17 cellular contexts compared by ENCODE assay signal in genomic region chr6:134821397-134821796, GRCh38.
A peak's percentile ranks its signal among the peaks of the same experiment; 100 is the strongest.
DNase-seq lines count a peak whose midpoint lies in the region; ATAC-seq and TF ChIP-seq lines count a peak whose summit lies in the region.
"Had no signal": no experiment of that assay in that cellular context is flagged by ENCODE, and none has a peak within 500 bp of the region (broad histone marks: within the 10 kb centered on the region; RNA-seq: fewer than 3 reads in every experiment).

No MANE protein-coding gene starts in this region.

- H3K4me2 ChIP-seq in neural progenitor cell (peak overlapping the region; percentile 37), osteoblast (ENCODE audit: insufficient read depth, low read length) (no peak overlapping the region)

- no peaks in the 10 kb centered on the region for H3K36me3 ChIP-seq in HEK293 (ENCODE audit: control insufficient read depth in 2 of 2, insufficient read depth in 1 of 2, low read length in 2 of 2)
- H3K36me3 ChIP-seq in neural progenitor cell: no peaks in the 10 kb centered on the region
- no peaks in the 10 kb centered on the region for H3K36me3 ChIP-seq in osteoblast (ENCODE audit: insufficient read depth, low read length)
- no peaks in the 10 kb centered on the region for H3K36me3 ChIP-seq in naive thymus-derived CD4-positive, alpha-beta T cell (ENCODE audit: control insufficient read depth in 2 of 3, insufficient read depth in 3 of 3, low read length in 3 of 3)

- no peak overlapping the region for H3K9ac ChIP-seq in neural progenitor cell

- intact Hi-C loops in naive thymus-derived CD4-positive, alpha-beta T cell (cut with micrococcal nuclease): no loop called here

- POLR2A ChIA-PET in HEK293 (lab: Yijun Ruan, JAX): interaction anchor here (1.0 kb wide), 1 partner anchor 648 kb away, joined by 4 read pairs; no protein-coding TSS in a partner anchor
- POLR2A ChIA-PET in naive thymus-derived CD4-positive, alpha-beta T cell (lab: Charles Lee): no interaction called here

- H4K20me1 ChIP-seq in neural progenitor cell (ENCODE audit: low read depth): no peaks in the 10 kb centered on the region
- no peaks in the 10 kb centered on the region for H4K20me1 ChIP-seq in osteoblast (ENCODE audit: insufficient read depth, low read length)

- H3K4me1 ChIP-seq in HEK293 (ENCODE audit: control insufficient read depth, insufficient read depth, low read length): no peaks in the 10 kb centered on the region; the same call in 1 of the 2 replicates
- no peaks in the 10 kb centered on the region for H3K4me1 ChIP-seq in foreskin keratinocyte
- peaks cover 14% of the 10 kb centered on the region for H3K4me1 ChIP-seq in neural progenitor cell
- H3K4me1 ChIP-seq in osteoblast (ENCODE audit: insufficient read depth, low read length): peaks cover 13% of the 10 kb centered on the region
- H3K4me1 ChIP-seq in naive thymus-derived CD4-positive, alpha-beta T cell (ENCODE audit: control insufficient read depth in 2 of 2, insufficient read depth in 2 of 2, low read length in 2 of 2): peaks cover 0 to 4% of the 10 kb centered on the region in 2 donors

- TF ChIP-seq CTCF in HEK293 (tag by site-specific recombination; IDR thresholded peaks at IDR 0.05) (no peak), foreskin keratinocyte (conservative IDR thresholded peaks at IDR 0.05) (no peak), neural progenitor cell (IDR thresholded peaks at IDR 0.05) (no peak), osteoblast (IDR thresholded peaks at IDR 0.05; ENCODE audit: extremely low read depth, low read depth, low read length) (no peak)

- H3K4me1 Mint-ChIP-seq in neural progenitor cell: peaks cover 17% of the 10 kb centered on the region
- peaks cover 0 to 3% (median 0%) of the 10 kb centered on the region in 7 donors for H3K4me1 Mint-ChIP-seq in naive thymus-derived CD4-positive, alpha-beta T cell

- H3K27me3 Mint-ChIP-seq in neural progenitor cell (ENCODE audit: insufficient read depth, low read depth): peaks cover 13% of the 10 kb centered on the region
- H3K27me3 Mint-ChIP-seq in naive thymus-derived CD4-positive, alpha-beta T cell: peaks cover 0 to 4% (median 0%) of the 10 kb centered on the region in 5 donors

- peaks cover 5% of the 10 kb centered on the region for H3K9me3 Mint-ChIP-seq in neural progenitor cell
- peaks cover 0 to 4% (median 0%) of the 10 kb centered on the region in 11 donors for H3K9me3 Mint-ChIP-seq in naive thymus-derived CD4-positive, alpha-beta T cell
- H3K9me3 Mint-ChIP-seq: CD4-positive, alpha-beta memory T cell had no signal

- H3K4me3 Mint-ChIP-seq in neural progenitor cell: no peak overlapping the region
- H3K4me3 Mint-ChIP-seq in naive thymus-derived CD4-positive, alpha-beta T cell: no peak overlapping the region
- H3K4me3 Mint-ChIP-seq: CD4-positive, alpha-beta memory T cell; H9 had no signal

- H3K27ac ChIP-seq in HEK293 (ENCODE audit: extremely low read depth, low read depth, low read length): no peak overlapping the region
- H3K27ac ChIP-seq in foreskin keratinocyte: peak overlapping the region; percentile 45
- H3K27ac ChIP-seq in neural progenitor cell: no peak overlapping the region
- no peak overlapping the region for H3K27ac ChIP-seq in osteoblast (ENCODE audit: low read depth, low read length)
- H3K27ac ChIP-seq in naive thymus-derived CD4-positive, alpha-beta T cell (ENCODE audit: low read depth, low read length): no peak overlapping the region

- H3K9me3 ChIP-seq in HEK293 (ENCODE audit: control insufficient read depth, insufficient read depth, low read depth, low read length): no peaks in the 10 kb centered on the region
- no peaks in the 10 kb centered on the region for H3K9me3 ChIP-seq in neural progenitor cell (ENCODE audit: low read depth)
- H3K9me3 ChIP-seq in osteoblast (ENCODE audit: low read depth, low read length): no peaks in the 10 kb centered on the region
- H3K9me3 ChIP-seq in naive thymus-derived CD4-positive, alpha-beta T cell (ENCODE audit: control insufficient read depth in 2 of 3, low read length in 3 of 3): no peaks in the 10 kb centered on the region

- H3K27ac Mint-ChIP-seq in neural progenitor cell: no peak overlapping the region
- no peak overlapping the region for H3K27ac Mint-ChIP-seq in naive thymus-derived CD4-positive, alpha-beta T cell
- H3K27ac Mint-ChIP-seq: CD4-positive, alpha-beta memory T cell had no signal

- H2AFZ ChIP-seq in neural progenitor cell (replicated peaks) (no peak overlapping the region), osteoblast (ENCODE audit: low read length) (no peak overlapping the region)

- CTCF ChIA-PET in HEK293 (lab: Yijun Ruan, JAX): interaction anchor here (1.3 to 7.1 kb wide), 5 partner anchors 10 to 648 kb away, joined by 4 to 55 read pairs (median 8); no protein-coding TSS in a partner anchor
- CTCF ChIA-PET in naive thymus-derived CD4-positive, alpha-beta T cell (lab: Charles Lee): interaction anchor here (3.3 kb wide), 1 partner anchor 665 kb away, joined by 23 read pairs; no protein-coding TSS in a partner anchor

- no peak for ATAC-seq in foreskin keratinocyte
- ATAC-seq in naive thymus-derived CD4-positive, alpha-beta T cell: no peak

- H3K27me3 ChIP-seq in foreskin keratinocyte (no peaks in the 10 kb centered on the region), neural progenitor cell (no peaks in the 10 kb centered on the region), osteoblast (ENCODE audit: insufficient read depth, low read length) (no peaks in the 10 kb centered on the region)
- H3K27me3 ChIP-seq in naive thymus-derived CD4-positive, alpha-beta T cell (ENCODE audit: control insufficient read depth in 2 of 2, insufficient read depth in 2 of 2, low read length in 2 of 2): no peaks in the 10 kb centered on the region

- H3K79me2 ChIP-seq in neural progenitor cell (ENCODE audit: low read depth): no peaks in the 10 kb centered on the region
- H3K79me2 ChIP-seq in osteoblast (ENCODE audit: insufficient read depth, low read length): no peaks in the 10 kb centered on the region

- H3F3A ChIP-seq in neural progenitor cell (ENCODE audit: low read depth): peaks cover 12% of the 10 kb centered on the region

- no peak overlapping the region for H3K4me3 ChIP-seq in HEK293 (ENCODE audit: low read depth, low read length)
- H3K4me3 ChIP-seq in neural progenitor cell: no peak overlapping the region
- H3K4me3 ChIP-seq in osteoblast (ENCODE audit: insufficient read depth, low read length): no peak overlapping the region
- no peak overlapping the region for H3K4me3 ChIP-seq in naive thymus-derived CD4-positive, alpha-beta T cell (ENCODE audit: low read length)

- DNase-seq in NCI-H2227 (lab: John Stamatoyannopoulos, UW; ENCODE audit: unreplicated experiment) (peak; percentile 86), foreskin keratinocyte (no peak), neural progenitor cell (ENCODE audit: low spot score) (peak; percentile 39), osteoblast (ENCODE audit: insufficient read length, low spot score, missing footprints) (no peak), SKM-1 (lab: John Stamatoyannopoulos, UW; ENCODE audit: unreplicated experiment) (no peak), NCI-H774 (lab: John Stamatoyannopoulos, UW) (no peak)
- DNase-seq in naive thymus-derived CD4-positive, alpha-beta T cell: no peak
- DNase-seq: CD4-positive, alpha-beta memory T cell; DMS79 treated with DMSO at 0.1 percent for 48 hours; H9; NCI-H2029 treated with DMSO at 0.1 percent for 48 hours; NCI-H524; OCI-M1; RPMI8226; SIG-M5; SW 1271 had no signal

- no peaks in the 10 kb centered on the region for H3K36me3 Mint-ChIP-seq in neural progenitor cell
- H3K36me3 Mint-ChIP-seq in naive thymus-derived CD4-positive, alpha-beta T cell: no peaks in the 10 kb centered on the region
- H3K36me3 Mint-ChIP-seq: CD4-positive, alpha-beta memory T cell had no signal

TF ChIP-seq in HEK293, 187 proteins besides CTCF, POLR2A, EP300 and RAD21 (continues in another document):
- TF ChIP-seq ZNF660 (tag by site-specific recombination; IDR thresholded peaks at IDR 0.05) (no peak), ZFP69B (tag by site-specific recombination; IDR thresholded peaks at IDR 0.05) (no peak), RBAK (tag by site-specific recombination; IDR thresholded peaks at IDR 0.05) (no peak), ZBTB17 (tag by site-specific recombination; IDR thresholded peaks at IDR 0.05) (no peak), ZNF138 (tag by site-specific recombination; IDR thresholded peaks at IDR 0.05; ENCODE audit: borderline replicate concordance) (no peak), TCF7L2 (IDR thresholded peaks at IDR 0.05; ENCODE audit: borderline replicate concordance, low read depth, low read length) (peak; percentile 97), PRDM4 (tag by site-specific recombination; IDR thresholded peaks at IDR 0.05) (no peak), ZNF664 (tag by site-specific recombination; IDR thresholded peaks at IDR 0.05) (no peak), ZNF324 (tag by site-specific recombination; IDR thresholded peaks at IDR 0.05) (no peak), ZBTB8A (tag by site-specific recombination; IDR thresholded peaks at IDR 0.05) (peak; percentile 71), ZNF416 (tag by site-specific recombination; IDR thresholded peaks at IDR 0.05) (no peak), ZNF626 (tag by site-specific recombination; IDR thresholded peaks at IDR 0.05) (no peak), SCRT2 (tag by site-specific recombination; IDR thresholded peaks at IDR 0.05) (no peak), SP7 (tag by site-specific recombination; IDR thresholded peaks at IDR 0.05) (peak; percentile 90), ZNF19 (tag by site-specific recombination; IDR thresholded peaks at IDR 0.05; ENCODE audit: low read depth) (no peak)

Comparison
In these comparisons a context has a peak if more than half of its experiments do, and no peak if none do; other contexts are left out.
1. DNase-seq: peak in NCI-H2227 (single experiment) and neural progenitor cell (single experiment); none in foreskin keratinocyte (0 of 2), osteoblast (single experiment), SKM-1 (single experiment), NCI-H774 (single experiment) and naive thymus-derived CD4-positive, alpha-beta T cell (0 of 9).